ENCODE assay signal across 8 cellular contexts in genomic region chr14:87992349-87992719, GRCh38. TPM values are rescaled to one million over a fixed set of nuclear protein-coding genes. Genes with fewer than 3 reads are reported as not detected.
DNase-seq lines count a peak whose midpoint lies in the region; ATAC-seq and TF ChIP-seq lines count a peak whose summit lies in the region.

No MANE protein-coding gene starts in this region.

- DNase-seq in BJ (ENCODE audit: low read depth) (no peak), WTC11 (ENCODE audit: low spot score) (no peak), globus pallidus (ENCODE audit: low spot score) (peak; percentile 54), SHP77 (lab: John Stamatoyannopoulos, UW) (no peak), NCI-H82 treated with DMSO at 0.1 percent for 48 hours (lab: John Stamatoyannopoulos, UW; ENCODE audit: unreplicated experiment) (no peak)
- DNase-seq in stimulated activated CD4-positive, alpha-beta T cell treated with anti-CD3 and anti-CD28 coated beads, Interleukin-12 subunit alpha, Interleukin-12 subunit beta, amount 100 ng/mL, for 4 hours, result no peak

- H3K4me3 ChIP-seq in BJ (ENCODE audit: low read depth, low read length) (peak overlapping the region; percentile 58), rectal smooth muscle tissue (ENCODE audit: low read length) (peak overlapping the region; percentile 68)

- peak overlapping the region; percentile 25 for H3K9ac ChIP-seq in rectal smooth muscle tissue (ENCODE audit: low read length)

- H3K4me3 Mint-ChIP-seq in WTC11, result peak overlapping the region; percentile 93

- peak overlapping the region; percentile 91 for H3K27ac Mint-ChIP-seq in WTC11

- no peaks in the 10 kb centered on the region for H3K36me3 ChIP-seq in BJ (ENCODE audit: control insufficient read depth, insufficient read depth, low read length)
- no peaks in the 10 kb centered on the region for H3K36me3 ChIP-seq in rectal smooth muscle tissue (ENCODE audit: control insufficient read depth, insufficient read depth, low read length)

- CTCF ChIA-PET in BJ (lab: Yijun Ruan, JAX) (no interaction called here), WTC11 (lab: Charles Lee) (interaction anchor here (1.0 to 1.2 kb wide), 4 partner anchors 22 to 247 kb away, joined by 3 to 5 read pairs (median 3); no protein-coding TSS in a partner anchor)

- no peaks in the 10 kb centered on the region for H3K9me3 Mint-ChIP-seq in WTC11

- ATAC-seq in GM21737 (IDR thresholded peaks at IDR 0.05; ENCODE audit: unreplicated experiment) (peak; percentile 6), WTC11 (peak; percentile 70)

- H3K4me1 Mint-ChIP-seq in WTC11, result peaks cover 29% of the 10 kb centered on the region

- peak overlapping the region; percentile 89 for H3K27ac ChIP-seq in rectal smooth muscle tissue (ENCODE audit: low read depth, low read length)

- no peaks in the 10 kb centered on the region; the same call in 1 of the 2 replicates for H3K27me3 Mint-ChIP-seq in WTC11 (ENCODE audit: low read depth)

- H3K4me1 ChIP-seq in rectal smooth muscle tissue (ENCODE audit: control insufficient read depth, insufficient read depth, low read length), result peaks cover 5% of the 10 kb centered on the region

- no peaks in the 10 kb centered on the region for H3K36me3 Mint-ChIP-seq in WTC11

- POLR2A ChIA-PET in BJ (lab: Charles Lee) (no interaction called here), WTC11 (lab: Charles Lee) (no interaction called here)

- no peaks in the 10 kb centered on the region for H3K27me3 ChIP-seq in BJ (ENCODE audit: control insufficient read depth, insufficient read depth, low read length)
- H3K27me3 ChIP-seq in rectal smooth muscle tissue (ENCODE audit: control insufficient read depth, insufficient read depth, low read length), result no peaks in the 10 kb centered on the region

- TF ChIP-seq CTCF in BJ (IDR thresholded peaks at IDR 0.05; ENCODE audit: insufficient read depth, low read depth, low read length), result no peak
- TF ChIP-seq CTCF in WTC11 (IDR thresholded peaks at IDR 0.05), result no peak

TF ChIP-seq in WTC11, 78 proteins besides CTCF, POLR2A, EP300 and RAD21:
- TF ChIP-seq IRF1 (CRISPR knock-in tag; IDR thresholded peaks at IDR 0.05) (no peak; the same call in 1 of the 2 replicates), NR3C1 (CRISPR knock-in tag; conservative IDR thresholded peaks at IDR 0.05; ENCODE audit: low read depth) (no peak), CDX4 (CRISPR knock-in tag; IDR thresholded peaks at IDR 0.05; ENCODE audit: borderline replicate concordance) (no peak), ATF6 (CRISPR knock-in tag; IDR thresholded peaks at IDR 0.05) (no peak), GTF2I (CRISPR knock-in tag; conservative IDR thresholded peaks at IDR 0.05) (no peak), TEAD1 (CRISPR knock-in tag; IDR thresholded peaks at IDR 0.05) (no peak), ZNF396 (CRISPR knock-in tag; IDR thresholded peaks at IDR 0.05; ENCODE audit: borderline replicate concordance) (no peak), E2F1 (CRISPR knock-in tag; IDR thresholded peaks at IDR 0.05) (no peak), ZNF219 (CRISPR knock-in tag; IDR thresholded peaks at IDR 0.05; ENCODE audit: borderline replicate concordance) (no peak), FOXP1 (CRISPR knock-in tag; IDR thresholded peaks at IDR 0.05; ENCODE audit: borderline replicate concordance) (no peak), USF1 (CRISPR knock-in tag; IDR thresholded peaks at IDR 0.05) (no peak), MAX (CRISPR knock-in tag; IDR thresholded peaks at IDR 0.05) (no peak)
TF ChIP-seq in WTC11: peak in this region for 0.

RNA-seq across cellular contexts. Expression of gene GALC, which starts 0.6 kb away (rescaled TPM):
- 8.2 and 13.5 TPM in 2 replicates for polyA plus RNA-seq in BJ (2011; rRNA removed)
- 4.0 and 5.8 TPM in 2 replicates for polyA minus RNA-seq in BJ (2011; rRNA and poly(A)+ RNA removed)
- total RNA-seq in WTC11 (2021), result 10.6 to 10.9 TPM (median 10.7 TPM) in 3 replicates

RNA-seq across cellular contexts. Expression of gene GPR65, which starts 12.6 kb away (rescaled TPM):
- 0.05 and 0.09 TPM in 2 replicates for polyA plus RNA-seq in BJ (2011; rRNA removed)
- 0.05 TPM in 1 of 2 replicates, not detected in the other for polyA minus RNA-seq in BJ (2011; rRNA and poly(A)+ RNA removed)
- not detected in 3 replicates for total RNA-seq in WTC11 (2021)
